Comparison of ENCODE assay signal across 2 cellular contexts in the genomic region with DNA sequence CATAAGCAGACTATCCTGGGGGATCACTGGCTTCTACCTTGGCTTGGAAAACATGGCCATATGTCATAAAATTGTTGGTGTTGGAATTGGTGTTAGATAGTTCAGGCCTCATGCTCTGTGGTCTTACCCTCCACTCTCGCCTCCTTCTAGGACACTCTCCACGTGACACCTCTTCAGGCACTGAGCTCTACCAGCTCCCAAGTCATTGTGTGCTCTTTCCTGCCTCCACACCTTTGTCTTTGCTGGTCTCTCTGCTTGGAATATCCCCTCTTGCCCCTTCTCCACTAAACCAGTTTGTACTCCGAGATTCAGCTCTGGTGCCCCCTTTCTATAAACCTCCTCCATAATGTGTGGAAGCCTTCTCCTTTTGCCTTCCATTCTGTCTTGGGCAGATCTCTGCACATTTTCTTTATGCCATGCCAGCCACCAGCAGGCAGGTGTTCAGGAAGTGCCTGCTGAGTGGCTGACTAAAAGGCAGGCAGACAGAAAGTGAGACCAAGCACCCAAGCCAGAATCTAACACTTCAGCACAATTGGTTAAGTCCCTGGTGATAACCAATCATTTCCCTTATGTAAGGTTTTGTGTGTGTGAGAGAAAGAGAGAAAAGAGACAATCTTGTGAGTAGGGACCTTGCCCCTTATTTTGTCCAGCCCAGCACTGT.
A peak's percentile ranks its signal among the peaks of the same experiment; 100 is the strongest.
TF ChIP-seq lines count a peak whose summit lies in the region.

No MANE protein-coding gene starts in this region.

TF ChIP-seq in K562, 482 proteins besides CTCF, POLR2A, EP300 and RAD21 (continued from another document):
- 0 out of 2 replicates have a peak, but pooled peaks have one; percentile 11 for TF ChIP-seq ZNF316 (IDR thresholded peaks at IDR 0.05)
- TF ChIP-seq, protein P1, sequence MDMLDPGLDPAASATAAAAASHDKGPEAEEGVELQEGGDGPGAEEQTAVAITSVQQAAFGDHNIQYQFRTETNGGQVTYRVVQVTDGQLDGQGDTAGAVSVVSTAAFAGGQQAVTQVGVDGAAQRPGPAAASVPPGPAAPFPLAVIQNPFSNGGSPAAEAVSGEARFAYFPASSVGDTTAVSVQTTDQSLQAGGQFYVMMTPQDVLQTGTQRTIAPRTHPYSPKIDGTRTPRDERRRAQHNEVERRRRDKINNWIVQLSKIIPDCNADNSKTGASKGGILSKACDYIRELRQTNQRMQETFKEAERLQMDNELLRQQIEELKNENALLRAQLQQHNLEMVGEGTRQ (CRISPR knock-in tag; IDR thresholded peaks at IDR 0.05): peak; percentile 33; the same call in 1 of the 2 replicates
TF ChIP-seq in K562: peak in this region for 2.

TF ChIP-seq in SK-N-SH treated with all-trans-retinoic acid at 6 μM for 48 hours, 23 proteins besides CTCF, POLR2A, EP300 and RAD21:
- TF ChIP-seq, protein P2, sequence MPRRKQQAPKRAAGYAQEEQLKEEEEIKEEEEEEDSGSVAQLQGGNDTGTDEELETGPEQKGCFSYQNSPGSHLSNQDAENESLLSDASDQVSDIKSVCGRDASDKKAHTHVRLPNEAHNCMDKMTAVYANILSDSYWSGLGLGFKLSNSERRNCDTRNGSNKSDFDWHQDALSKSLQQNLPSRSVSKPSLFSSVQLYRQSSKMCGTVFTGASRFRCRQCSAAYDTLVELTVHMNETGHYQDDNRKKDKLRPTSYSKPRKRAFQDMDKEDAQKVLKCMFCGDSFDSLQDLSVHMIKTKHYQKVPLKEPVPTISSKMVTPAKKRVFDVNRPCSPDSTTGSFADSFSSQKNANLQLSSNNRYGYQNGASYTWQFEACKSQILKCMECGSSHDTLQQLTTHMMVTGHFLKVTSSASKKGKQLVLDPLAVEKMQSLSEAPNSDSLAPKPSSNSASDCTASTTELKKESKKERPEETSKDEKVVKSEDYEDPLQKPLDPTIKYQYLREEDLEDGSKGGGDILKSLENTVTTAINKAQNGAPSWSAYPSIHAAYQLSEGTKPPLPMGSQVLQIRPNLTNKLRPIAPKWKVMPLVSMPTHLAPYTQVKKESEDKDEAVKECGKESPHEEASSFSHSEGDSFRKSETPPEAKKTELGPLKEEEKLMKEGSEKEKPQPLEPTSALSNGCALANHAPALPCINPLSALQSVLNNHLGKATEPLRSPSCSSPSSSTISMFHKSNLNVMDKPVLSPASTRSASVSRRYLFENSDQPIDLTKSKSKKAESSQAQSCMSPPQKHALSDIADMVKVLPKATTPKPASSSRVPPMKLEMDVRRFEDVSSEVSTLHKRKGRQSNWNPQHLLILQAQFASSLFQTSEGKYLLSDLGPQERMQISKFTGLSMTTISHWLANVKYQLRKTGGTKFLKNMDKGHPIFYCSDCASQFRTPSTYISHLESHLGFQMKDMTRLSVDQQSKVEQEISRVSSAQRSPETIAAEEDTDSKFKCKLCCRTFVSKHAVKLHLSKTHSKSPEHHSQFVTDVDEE (CRISPR knock-in tag; IDR thresholded peaks at IDR 0.05): no peak
- TF ChIP-seq ZFP30 (CRISPR knock-in tag; IDR thresholded peaks at IDR 0.05): no peak
- TF ChIP-seq BACH2 (CRISPR knock-in tag; IDR thresholded peaks at IDR 0.05; ENCODE audit: borderline replicate concordance): no peak
- no peak for TF ChIP-seq ESRRG (CRISPR knock-in tag; IDR thresholded peaks at IDR 0.05)
- TF ChIP-seq OSR1 (CRISPR knock-in tag; IDR thresholded peaks at IDR 0.05): no peak
- no peak for TF ChIP-seq SNAI2 (CRISPR knock-in tag; IDR thresholded peaks at IDR 0.05)
- TF ChIP-seq, protein P3, sequence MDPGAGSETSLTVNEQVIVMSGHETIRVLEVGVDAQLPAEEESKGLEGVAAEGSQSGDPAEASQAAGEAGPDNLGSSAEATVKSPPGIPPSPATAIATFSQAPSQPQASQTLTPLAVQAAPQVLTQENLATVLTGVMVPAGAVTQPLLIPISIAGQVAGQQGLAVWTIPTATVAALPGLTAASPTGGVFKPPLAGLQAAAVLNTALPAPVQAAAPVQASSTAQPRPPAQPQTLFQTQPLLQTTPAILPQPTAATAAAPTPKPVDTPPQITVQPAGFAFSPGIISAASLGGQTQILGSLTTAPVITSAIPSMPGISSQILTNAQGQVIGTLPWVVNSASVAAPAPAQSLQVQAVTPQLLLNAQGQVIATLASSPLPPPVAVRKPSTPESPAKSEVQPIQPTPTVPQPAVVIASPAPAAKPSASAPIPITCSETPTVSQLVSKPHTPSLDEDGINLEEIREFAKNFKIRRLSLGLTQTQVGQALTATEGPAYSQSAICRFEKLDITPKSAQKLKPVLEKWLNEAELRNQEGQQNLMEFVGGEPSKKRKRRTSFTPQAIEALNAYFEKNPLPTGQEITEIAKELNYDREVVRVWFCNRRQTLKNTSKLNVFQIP (CRISPR knock-in tag; IDR thresholded peaks at IDR 0.05; ENCODE audit: borderline replicate concordance, low read depth): no peak
- TF ChIP-seq GLIS3 (CRISPR knock-in tag; IDR thresholded peaks at IDR 0.05): no peak
- no peak for TF ChIP-seq RARB (CRISPR knock-in tag; IDR thresholded peaks at IDR 0.05)
- TF ChIP-seq, protein P4, sequence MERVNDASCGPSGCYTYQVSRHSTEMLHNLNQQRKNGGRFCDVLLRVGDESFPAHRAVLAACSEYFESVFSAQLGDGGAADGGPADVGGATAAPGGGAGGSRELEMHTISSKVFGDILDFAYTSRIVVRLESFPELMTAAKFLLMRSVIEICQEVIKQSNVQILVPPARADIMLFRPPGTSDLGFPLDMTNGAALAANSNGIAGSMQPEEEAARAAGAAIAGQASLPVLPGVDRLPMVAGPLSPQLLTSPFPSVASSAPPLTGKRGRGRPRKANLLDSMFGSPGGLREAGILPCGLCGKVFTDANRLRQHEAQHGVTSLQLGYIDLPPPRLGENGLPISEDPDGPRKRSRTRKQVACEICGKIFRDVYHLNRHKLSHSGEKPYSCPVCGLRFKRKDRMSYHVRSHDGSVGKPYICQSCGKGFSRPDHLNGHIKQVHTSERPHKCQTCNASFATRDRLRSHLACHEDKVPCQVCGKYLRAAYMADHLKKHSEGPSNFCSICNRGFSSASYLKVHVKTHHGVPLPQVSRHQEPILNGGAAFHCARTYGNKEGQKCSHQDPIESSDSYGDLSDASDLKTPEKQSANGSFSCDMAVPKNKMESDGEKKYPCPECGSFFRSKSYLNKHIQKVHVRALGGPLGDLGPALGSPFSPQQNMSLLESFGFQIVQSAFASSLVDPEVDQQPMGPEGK (CRISPR knock-in tag; IDR thresholded peaks at IDR 0.05; ENCODE audit: borderline replicate concordance): no peak
- no peak for TF ChIP-seq ZC3H10 (CRISPR knock-in tag; IDR thresholded peaks at IDR 0.05)
- no peak for TF ChIP-seq ISL1 (CRISPR knock-in tag; IDR thresholded peaks at IDR 0.05)
- TF ChIP-seq ZFP3 (CRISPR knock-in tag; IDR thresholded peaks at IDR 0.05): no peak
